1 cellular context compared by ENCODE assay signal in genomic region chr15:67124911-67125588, GRCh38.
TF ChIP-seq lines count a peak whose summit lies in the region.

No MANE protein-coding gene starts in this region.

TF ChIP-seq in liver, 16 proteins besides CTCF, POLR2A, EP300 and RAD21 (continued from another document):
- TF ChIP-seq REST (IDR thresholded peaks at IDR 0.05) (no peak), FOXA1 (IDR thresholded peaks at IDR 0.05) (no peak), HNF4G (IDR thresholded peaks at IDR 0.05) (no peak)
